Comparison of ENCODE assay signal across 10 cellular contexts in the genomic region with DNA sequence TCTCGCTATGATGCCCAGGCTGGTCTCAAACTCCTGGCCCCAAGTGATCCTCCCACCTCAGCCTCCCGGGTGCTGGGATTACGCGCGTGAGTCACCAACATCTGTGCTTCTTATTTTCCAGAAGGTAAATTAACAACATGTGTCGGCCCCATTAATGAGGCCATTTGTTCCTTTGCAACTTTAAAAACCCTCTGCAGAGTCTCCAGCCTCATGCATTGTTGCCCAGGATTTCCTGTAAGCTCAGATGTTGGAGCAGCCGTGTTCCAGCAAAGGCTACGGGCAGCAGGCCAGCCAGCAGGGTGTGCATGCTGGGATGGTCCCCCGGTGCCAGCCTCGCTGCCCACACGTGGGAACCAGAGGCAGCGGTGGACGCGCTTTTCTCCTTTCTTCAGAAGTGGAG. TPM values are rescaled to one million over a fixed set of nuclear protein-coding genes. Genes with fewer than 3 reads are reported as not detected.
DNase-seq lines count a peak whose midpoint lies in the region; TF ChIP-seq lines count a peak whose summit lies in the region.
"Had no signal": no experiment of that assay in that cellular context is flagged by ENCODE, and none has a peak within 500 bp of the region (broad histone marks: within the 10 kb centered on the region; RNA-seq: fewer than 3 reads in every experiment).

No MANE protein-coding gene starts in this region.

- H4K8ac ChIP-seq in mesenchymal stem cell (ENCODE audit: low read length): no peak overlapping the region

- no peak overlapping the region for H4K91ac ChIP-seq in mesenchymal stem cell (ENCODE audit: low read length)

- H3K79me1 ChIP-seq in mesenchymal stem cell (replicated peaks; ENCODE audit: low read length, poor library complexity, severe bottlenecking): no peaks in the 10 kb centered on the region

- H3K36me3 Mint-ChIP-seq in chondrocyte (ENCODE audit: low read depth) (peaks cover 8% of the 10 kb centered on the region), immature natural killer cell (peaks cover 7 to 12% (median 9%) of the 10 kb centered on the region in 3 donors)
- peaks cover 20% of the 10 kb centered on the region for H3K36me3 Mint-ChIP-seq in activated T-helper 2 cell treated with anti-CD3 and anti-CD28 coated beads, Interferon-gamma antibody, Interleukin-2, Interleukin-4, amounts not matched to agents 10 μg/mL and 5 μg/mL and 100 μg/mL, durations not matched to agents 14 hours and 24 hours and 36 hours (ENCODE audit: low read depth)

- H3K36me3 ChIP-seq in mesenchymal stem cell (ENCODE audit: control insufficient read depth in 1 of 2, insufficient read depth in 2 of 2, low read depth in 1 of 2, low read length in 2 of 2) (peaks cover 17 to 25% of the 10 kb centered on the region in 2 experiments), sigmoid colon (peaks cover 0 to 39% (median 7%) of the 10 kb centered on the region in 4 donors)

- H3K4me3 ChIP-seq in mesenchymal stem cell (ENCODE audit: insufficient read depth in 1 of 2, low read depth in 1 of 2, low read length in 2 of 2) (no peak overlapping the region), sigmoid colon (no peak overlapping the region)

- no peaks in the 10 kb centered on the region for H3K27me3 ChIP-seq in mesenchymal stem cell (ENCODE audit: control insufficient read depth in 1 of 2, insufficient read depth in 1 of 2, low read length in 2 of 2)
- H3K27me3 ChIP-seq in sigmoid colon: no peaks in the 10 kb centered on the region
- H3K27me3 ChIP-seq: breast epithelium had no signal

- peaks cover 24% of the 10 kb centered on the region for H3K4me1 Mint-ChIP-seq in chondrocyte (ENCODE audit: low read depth)
- H3K4me1 Mint-ChIP-seq in activated T-helper 2 cell treated with anti-CD3 and anti-CD28 coated beads, Interferon-gamma antibody, Interleukin-2, Interleukin-4, amounts not matched to agents 10 μg/mL and 5 μg/mL and 100 μg/mL, durations not matched to agents 14 hours and 24 hours and 36 hours (ENCODE audit: low read depth): peaks cover 12% of the 10 kb centered on the region
- peaks cover 17 to 18% of the 10 kb centered on the region in 2 donors for H3K4me1 Mint-ChIP-seq in immature natural killer cell
- H3K4me1 Mint-ChIP-seq: H9 had no signal

- 89% methylated on average over 13 of the region's 14 CpGs for WGBS in mesenchymal stem cell
- 85 to 90% methylated on average over 14 of the region's 14 CpGs for WGBS in sigmoid colon, 2 donors

- no peak for TF ChIP-seq POLR2A in sigmoid colon (IDR thresholded peaks at IDR 0.05)

- no peak overlapping the region for H3K14ac ChIP-seq in mesenchymal stem cell (ENCODE audit: low read length in 2 of 2)

- intact Hi-C loops in sigmoid colon (cut with DNase I): no loop called here
- intact Hi-C loops in activated T-helper 2 cell treated with anti-CD3 and anti-CD28 coated beads, Interferon-gamma antibody, Interleukin-2, Interleukin-4, amounts not matched to agents 10 μg/mL and 5 μg/mL and 100 μg/mL, durations not matched to agents 14 hours and 24 hours and 36 hours (cut with micrococcal nuclease): no loop called here

- H2BK120ac ChIP-seq in mesenchymal stem cell (ENCODE audit: low read depth, low read length): no peak overlapping the region

- no peak overlapping the region for H3K18ac ChIP-seq in mesenchymal stem cell (ENCODE audit: low read depth in 1 of 2, low read length in 2 of 2)

- H2BK12ac ChIP-seq in mesenchymal stem cell (ENCODE audit: low read length in 2 of 2): no peak overlapping the region

- no peaks in the 10 kb centered on the region for H3K27me3 Mint-ChIP-seq in chondrocyte (ENCODE audit: low read depth)
- no peaks in the 10 kb centered on the region for H3K27me3 Mint-ChIP-seq in activated T-helper 2 cell treated with anti-CD3 and anti-CD28 coated beads, Interferon-gamma antibody, Interleukin-2, Interleukin-4, amounts not matched to agents 10 μg/mL and 5 μg/mL and 100 μg/mL, durations not matched to agents 14 hours and 24 hours and 36 hours (ENCODE audit: low read depth)
- peaks cover 0 to 16% (median 5%) of the 10 kb centered on the region in 3 donors for H3K27me3 Mint-ChIP-seq in immature natural killer cell (ENCODE audit: low read depth in 3 of 3)

- H3K23ac ChIP-seq in mesenchymal stem cell (ENCODE audit: low read length in 2 of 2): no peak overlapping the region

- H3K4ac ChIP-seq in mesenchymal stem cell (ENCODE audit: low read depth in 1 of 2, low read length in 2 of 2): no peak overlapping the region

- H3K9me3 Mint-ChIP-seq in chondrocyte (ENCODE audit: low read depth): no peaks in the 10 kb centered on the region
- no peaks in the 10 kb centered on the region for H3K9me3 Mint-ChIP-seq in activated T-helper 2 cell treated with anti-CD3 and anti-CD28 coated beads, Interferon-gamma antibody, Interleukin-2, Interleukin-4, amounts not matched to agents 10 μg/mL and 5 μg/mL and 100 μg/mL, durations not matched to agents 14 hours and 24 hours and 36 hours
- no peaks in the 10 kb centered on the region for H3K9me3 Mint-ChIP-seq in immature natural killer cell
- H3K9me3 Mint-ChIP-seq: H9 had no signal

- H3K9ac ChIP-seq in mesenchymal stem cell (ENCODE audit: low read length): peak overlapping the region; percentile 65

- H3K27ac ChIP-seq in mesenchymal stem cell (ENCODE audit: low read length, poor library complexity, severe bottlenecking): peak overlapping the region; percentile 78
- peak overlapping the region in 1 of 4 donors; percentile 37 for H3K27ac ChIP-seq in sigmoid colon

- peak; percentile 31 for TF ChIP-seq CTCF in chondrocyte (IDR thresholded peaks at IDR 0.05)
- no peak for TF ChIP-seq CTCF in sigmoid colon (IDR thresholded peaks at IDR 0.05)

- H3K27ac Mint-ChIP-seq in chondrocyte (ENCODE audit: unreplicated experiment): no peak overlapping the region
- H3K27ac Mint-ChIP-seq in activated T-helper 2 cell treated with anti-CD3 and anti-CD28 coated beads, Interferon-gamma antibody, Interleukin-2, Interleukin-4, amounts not matched to agents 10 μg/mL and 5 μg/mL and 100 μg/mL, durations not matched to agents 14 hours and 24 hours and 36 hours: no peak overlapping the region
- no peak overlapping the region for H3K27ac Mint-ChIP-seq in immature natural killer cell

- no peak for TF ChIP-seq RAD21 in Ishikawa (IDR thresholded peaks at IDR 0.05; ENCODE audit: low read depth)

- no peak overlapping the region for H2BK15ac ChIP-seq in mesenchymal stem cell (ENCODE audit: low read depth, poor library complexity, severe bottlenecking)

- H3K4me3 Mint-ChIP-seq in chondrocyte (ENCODE audit: unreplicated experiment) (no peak overlapping the region), immature natural killer cell (no peak overlapping the region)
- H3K4me3 Mint-ChIP-seq in activated T-helper 2 cell treated with anti-CD3 and anti-CD28 coated beads, Interferon-gamma antibody, Interleukin-2, Interleukin-4, amounts not matched to agents 10 μg/mL and 5 μg/mL and 100 μg/mL, durations not matched to agents 14 hours and 24 hours and 36 hours (ENCODE audit: low read depth): no peak overlapping the region
- H3K4me3 Mint-ChIP-seq: H9 had no signal

- H2AFZ ChIP-seq in mesenchymal stem cell (ENCODE audit: low read depth, low read length): no peak overlapping the region

- no peak overlapping the region for H2AK5ac ChIP-seq in mesenchymal stem cell (ENCODE audit: low read length, severe bottlenecking)

- H3K9me3 ChIP-seq in mesenchymal stem cell (ENCODE audit: control insufficient read depth, low read length) (no peaks in the 10 kb centered on the region), sigmoid colon (no peaks in the 10 kb centered on the region)
- H3K9me3 ChIP-seq: breast epithelium had no signal

- H3K4me2 ChIP-seq in mesenchymal stem cell (ENCODE audit: low read length, poor library complexity, severe bottlenecking): no peak overlapping the region

- DNase-seq in AG08396 (ENCODE audit: low spot score) (peak; percentile 64), chondrocyte (ENCODE audit: low spot score) (no peak), mesenchymal stem cell (no peak), sigmoid colon (no peak), AML-193 (lab: John Stamatoyannopoulos, UW) (no peak), immature natural killer cell (no peak)
- no peak for DNase-seq in activated T-helper 2 cell treated with anti-CD3 and anti-CD28 coated beads, Interferon-gamma antibody, Interleukin-2, Interleukin-4, amounts not matched to agents 10 μg/mL and 5 μg/mL and 100 μg/mL, durations not matched to agents 14 hours and 24 hours and 36 hours (ENCODE audit: low spot score)
- DNase-seq: H9 had no signal

- no peak overlapping the region for H2BK5ac ChIP-seq in mesenchymal stem cell (ENCODE audit: low read depth, low read length, poor library complexity, severe bottlenecking)

- H3K4me1 ChIP-seq in mesenchymal stem cell (ENCODE audit: control insufficient read depth, insufficient read depth, low read depth, low read length) (peaks cover 52% of the 10 kb centered on the region), sigmoid colon (peaks cover 0 to 12% (median 0%) of the 10 kb centered on the region in 4 donors)
- H3K4me1 ChIP-seq: breast epithelium had no signal

- TF ChIP-seq EP300 in Ishikawa (IDR thresholded peaks at IDR 0.05; ENCODE audit: borderline replicate concordance): peak; percentile 50; the same call in 1 of the 2 replicates
- TF ChIP-seq EP300 in sigmoid colon (IDR thresholded peaks at IDR 0.05): no peak

RNA-seq across cellular contexts. Expression of gene HEXD, which starts 19.1 kb away (rescaled TPM):
- total RNA-seq in chondrocyte: 10.8 to 17.7 TPM (median 11.2 TPM) in 3 replicates
- polyA plus RNA-seq in mesenchymal stem cell (2013, experiment 1 of 2): 6.2 TPM
- 5.8 TPM for polyA plus RNA-seq in mesenchymal stem cell (2013, experiment 2 of 2)
- 10 to 100 TPM; 15.8 to 42.9 (median 24.0) TPM for total RNA-seq in sigmoid colon
- polyA plus RNA-seq in sigmoid colon: 10 to 100 TPM in 2 of 3 donors, 1 to 10 TPM in 1; 9.5 to 46.2 (median 16.2) TPM
- total RNA-seq in activated T-helper 2 cell treated with anti-CD3 and anti-CD28 coated beads, Interferon-gamma antibody, Interleukin-2, Interleukin-4, amounts not matched to agents 10 μg/mL and 5 μg/mL and 100 μg/mL, durations not matched to agents 14 hours and 24 hours and 36 hours: 36.6 and 36.7 TPM in 2 replicates
- 10 to 100 TPM; 12.7 to 18.8 (median 15.2) TPM for polyA plus RNA-seq in immature natural killer cell

RNA-seq across cellular contexts. Expression of gene OGFOD3, which starts 19.4 kb away (rescaled TPM):
- total RNA-seq in chondrocyte: 19.9 to 30.6 TPM (median 20.0 TPM) in 3 replicates
- polyA plus RNA-seq in mesenchymal stem cell (2013, experiment 1 of 2): 15.4 TPM
- polyA plus RNA-seq in mesenchymal stem cell (2013, experiment 2 of 2): 16.0 TPM
- total RNA-seq in sigmoid colon: 10 to 100 TPM; 14.1 to 28.2 (median 22.1) TPM
- polyA plus RNA-seq in sigmoid colon: 10 to 100 TPM in 1 of 3 donors, 1 to 10 TPM in 2; 6.0 to 23.4 (median 6.9) TPM
- 29.1 and 30.5 TPM in 2 replicates for total RNA-seq in activated T-helper 2 cell treated with anti-CD3 and anti-CD28 coated beads, Interferon-gamma antibody, Interleukin-2, Interleukin-4, amounts not matched to agents 10 μg/mL and 5 μg/mL and 100 μg/mL, durations not matched to agents 14 hours and 24 hours and 36 hours
- polyA plus RNA-seq in immature natural killer cell: 10 to 100 TPM; 29.3 to 43.5 (median 39.8) TPM

RNA-seq across cellular contexts. Expression of gene UTS2R, which starts 27.5 kb away (rescaled TPM):
- not detected in 3 replicates for total RNA-seq in chondrocyte
- polyA plus RNA-seq in mesenchymal stem cell (2013, experiment 1 of 2): not detected
- polyA plus RNA-seq in mesenchymal stem cell (2013, experiment 2 of 2): not detected
- not detected for total RNA-seq in sigmoid colon
- polyA plus RNA-seq in sigmoid colon: not detected
- total RNA-seq in activated T-helper 2 cell treated with anti-CD3 and anti-CD28 coated beads, Interferon-gamma antibody, Interleukin-2, Interleukin-4, amounts not matched to agents 10 μg/mL and 5 μg/mL and 100 μg/mL, durations not matched to agents 14 hours and 24 hours and 36 hours: 0.18 TPM in 1 of 2 replicates, not detected in the other
- not detected for polyA plus RNA-seq in immature natural killer cell

RNA-seq across cellular contexts. Expression of gene TEX19, which starts 40.0 kb away (rescaled TPM):
- total RNA-seq in chondrocyte: not detected in 3 replicates
- polyA plus RNA-seq in mesenchymal stem cell (2013, experiment 1 of 2): 0.03 TPM
- polyA plus RNA-seq in mesenchymal stem cell (2013, experiment 2 of 2): not detected
- not detected for total RNA-seq in sigmoid colon
- under 1 TPM in 1 of 3 donors, not detected in 2; 0.04 TPM for polyA plus RNA-seq in sigmoid colon
- not detected in 2 replicates for total RNA-seq in activated T-helper 2 cell treated with anti-CD3 and anti-CD28 coated beads, Interferon-gamma antibody, Interleukin-2, Interleukin-4, amounts not matched to agents 10 μg/mL and 5 μg/mL and 100 μg/mL, durations not matched to agents 14 hours and 24 hours and 36 hours
- not detected for polyA plus RNA-seq in immature natural killer cell
- total RNA-seq: breast epithelium had no signal

RNA-seq across cellular contexts. Expression of gene CYBC1, which starts 51.5 kb away (rescaled TPM):
- 52.5 to 55.4 TPM (median 53.0 TPM) in 3 replicates for total RNA-seq in chondrocyte
- polyA plus RNA-seq in mesenchymal stem cell (2013, experiment 1 of 2): 40.1 TPM
- polyA plus RNA-seq in mesenchymal stem cell (2013, experiment 2 of 2): 39.0 TPM
- 10 to 100 TPM; 22.8 to 76.6 (median 46.7) TPM for total RNA-seq in sigmoid colon
- polyA plus RNA-seq in sigmoid colon: 100 to 1,000 TPM in 1 of 3 donors, 10 to 100 TPM in 2; 25.8 to 116 (median 32.1) TPM
- 252 and 265 TPM in 2 replicates for total RNA-seq in activated T-helper 2 cell treated with anti-CD3 and anti-CD28 coated beads, Interferon-gamma antibody, Interleukin-2, Interleukin-4, amounts not matched to agents 10 μg/mL and 5 μg/mL and 100 μg/mL, durations not matched to agents 14 hours and 24 hours and 36 hours
- polyA plus RNA-seq in immature natural killer cell: 100 to 1,000 TPM; 182 to 246 (median 243) TPM
